Comparison of ENCODE assay signal across 10 cellular contexts in genomic region chr1:32421775-32422174, GRCh38. TPM values are rescaled to one million over a fixed set of nuclear protein-coding genes. Genes with fewer than 3 reads are reported as not detected.
"Had no signal": no experiment of that assay in that cellular context is flagged by ENCODE, and none has a peak within 500 bp of the region (broad histone marks: within the 10 kb centered on the region; RNA-seq: fewer than 3 reads in every experiment).

No MANE protein-coding gene starts in this region.

- H3K4me2 ChIP-seq: KMS-11 had no signal

- H3K36me3 Mint-ChIP-seq: IgD-negative memory B cell had no signal

- ATAC-seq: HepG2 had no signal

- FAIRE-seq: HepG2, HTR-8/SVneo had no signal

- H3K9ac ChIP-seq: KMS-11 had no signal

- H3K4me3 Mint-ChIP-seq: IgD-negative memory B cell had no signal

- DNase-seq: IMR-90, KBM-7, KG1 had no signal

- H3K27ac Mint-ChIP-seq: IgD-negative memory B cell had no signal

- H3K27ac ChIP-seq: HL-60, KMS-11 had no signal

RNA-seq across cellular contexts. Expression of gene ZBTB8B, which starts 43.1 kb away (rescaled TPM):
- total RNA-seq: HT-29, HT1080, IMR-90 had no signal
- polyA plus RNA-seq: IgD-negative memory B cell, IMR-90 had no signal

RNA-seq across cellular contexts. Expression of gene TSSK3, which starts 59.4 kb away (rescaled TPM):
- total RNA-seq: HT1080, IMR-90 had no signal
- polyA plus RNA-seq: IgD-negative memory B cell had no signal
